Comparison of ENCODE assay signal across 11 cellular contexts in genomic region chr17:36932383-36933173, GRCh38. TPM values are rescaled to one million over a fixed set of nuclear protein-coding genes. Genes with fewer than 3 reads are reported as not detected.
DNase-seq lines count a peak whose midpoint lies in the region; ATAC-seq and TF ChIP-seq lines count a peak whose summit lies in the region.
"Had no signal": no experiment of that assay in that cellular context is flagged by ENCODE, and none has a peak within 500 bp of the region (broad histone marks: within the 10 kb centered on the region; RNA-seq: fewer than 3 reads in every experiment).

No MANE protein-coding gene starts in this region.

- peak overlapping the region; percentile 81 for H3K4me3 Mint-ChIP-seq in activated naive CD4-positive, alpha-beta T cell treated with anti-CD3 and anti-CD28 coated beads, Interleukin-2, amount 50 U/mL, for 24 hours
- peak overlapping the region; percentile 5 for H3K4me3 Mint-ChIP-seq in activated T-helper 2 cell treated with anti-CD3 and anti-CD28 coated beads, Interferon-gamma antibody, Interleukin-2, Interleukin-4, amounts not matched to agents 10 μg/mL and 5 μg/mL and 100 μg/mL, durations not matched to agents 14 hours and 24 hours and 36 hours (ENCODE audit: low read depth)

- H3K9me3 ChIP-seq in subcutaneous abdominal adipose tissue (ENCODE audit: control insufficient read depth in 5 of 5, low read length in 5 of 5) = no peaks in the 10 kb centered on the region
- no peaks in the 10 kb centered on the region for H3K9me3 ChIP-seq in adrenal gland (replicated peaks in 1 of 3)
- H3K9me3 ChIP-seq: neutrophil had no signal

- TF ChIP-seq POLR2A in adrenal gland (IDR thresholded peaks at IDR 0.05) = no peak

- WGBS in adrenal gland, 4 donors = 8 to 12% (median 11%) methylated on average over 33 to 36 of the region's 36 CpGs

- H3K27me3 ChIP-seq in subcutaneous abdominal adipose tissue (ENCODE audit: control insufficient read depth in 5 of 5, insufficient read depth in 4 of 5, low read length in 5 of 5) (peaks cover 72 to 98% (median 94%) of the 10 kb centered on the region in 5 donors), adrenal gland (peaks cover 93% of the 10 kb centered on the region)

- peak overlapping the region; percentile 68 for H3K27ac Mint-ChIP-seq in activated naive CD4-positive, alpha-beta T cell treated with anti-CD3 and anti-CD28 coated beads, Interleukin-2, amount 50 U/mL, for 24 hours
- H3K27ac Mint-ChIP-seq in activated T-helper 2 cell treated with anti-CD3 and anti-CD28 coated beads, Interferon-gamma antibody, Interleukin-2, Interleukin-4, amounts not matched to agents 10 μg/mL and 5 μg/mL and 100 μg/mL, durations not matched to agents 14 hours and 24 hours and 36 hours = no peak overlapping the region

- DNase-seq in activated naive CD4-positive, alpha-beta T cell (lab: John Stamatoyannopoulos, UW) = no peak
- no peak for DNase-seq in activated T-helper 2 cell treated with anti-CD3 and anti-CD28 coated beads, Interferon-gamma antibody, Interleukin-2, Interleukin-4, amounts not matched to agents 10 μg/mL and 5 μg/mL and 100 μg/mL, durations not matched to agents 14 hours and 24 hours and 36 hours (ENCODE audit: low spot score)
- peak; percentile 65 for DNase-seq in left kidney (ENCODE audit: low read depth, low spot score)
- no peak for DNase-seq in HPDE6-E6E7 (ENCODE audit: extremely low spot score)
- no peak for DNase-seq in adrenal gland
- DNase-seq: NCI-H2107 had no signal

- ATAC-seq in HG03442 (IDR thresholded peaks at IDR 0.05; ENCODE audit: unreplicated experiment) = no peak

- H3K9me3 Mint-ChIP-seq in activated naive CD4-positive, alpha-beta T cell treated with anti-CD3 and anti-CD28 coated beads, Interleukin-2, amount 50 U/mL, for 24 hours = no peaks in the 10 kb centered on the region
- H3K9me3 Mint-ChIP-seq in activated T-helper 2 cell treated with anti-CD3 and anti-CD28 coated beads, Interferon-gamma antibody, Interleukin-2, Interleukin-4, amounts not matched to agents 10 μg/mL and 5 μg/mL and 100 μg/mL, durations not matched to agents 14 hours and 24 hours and 36 hours = no peaks in the 10 kb centered on the region

- H3K4me1 ChIP-seq in subcutaneous abdominal adipose tissue (ENCODE audit: control insufficient read depth in 5 of 5, insufficient read depth in 5 of 5, low read length in 5 of 5) (peaks cover 3 to 73% (median 66%) of the 10 kb centered on the region in 5 donors), adrenal gland (replicated peaks in 1 of 2) (peaks cover 15 to 43% of the 10 kb centered on the region in 2 donors)

- H3K27me3 Mint-ChIP-seq in activated naive CD4-positive, alpha-beta T cell treated with anti-CD3 and anti-CD28 coated beads, Interleukin-2, amount 50 U/mL, for 24 hours = peaks cover 67% of the 10 kb centered on the region
- peaks cover 89% of the 10 kb centered on the region for H3K27me3 Mint-ChIP-seq in activated T-helper 2 cell treated with anti-CD3 and anti-CD28 coated beads, Interferon-gamma antibody, Interleukin-2, Interleukin-4, amounts not matched to agents 10 μg/mL and 5 μg/mL and 100 μg/mL, durations not matched to agents 14 hours and 24 hours and 36 hours (ENCODE audit: low read depth)

- H3K4me3 ChIP-seq in subcutaneous abdominal adipose tissue (ENCODE audit: low read depth in 1 of 5, low read length in 5 of 5) = peak overlapping the region; percentile 11 to 40 (median 26)
- peak overlapping the region in 1 of 4 donors; percentile 9 for H3K4me3 ChIP-seq in adrenal gland

- no peaks in the 10 kb centered on the region for H3K36me3 ChIP-seq in subcutaneous abdominal adipose tissue (ENCODE audit: control insufficient read depth in 5 of 5, insufficient read depth in 5 of 5, low read length in 5 of 5)
- H3K36me3 ChIP-seq in adrenal gland (replicated peaks in 1 of 2) = no peaks in the 10 kb centered on the region
- H3K36me3 ChIP-seq: neutrophil had no signal

- H3K36me3 Mint-ChIP-seq in activated naive CD4-positive, alpha-beta T cell treated with anti-CD3 and anti-CD28 coated beads, Interleukin-2, amount 50 U/mL, for 24 hours = no peaks in the 10 kb centered on the region
- no peaks in the 10 kb centered on the region for H3K36me3 Mint-ChIP-seq in activated T-helper 2 cell treated with anti-CD3 and anti-CD28 coated beads, Interferon-gamma antibody, Interleukin-2, Interleukin-4, amounts not matched to agents 10 μg/mL and 5 μg/mL and 100 μg/mL, durations not matched to agents 14 hours and 24 hours and 36 hours (ENCODE audit: low read depth)

- H3K27ac ChIP-seq in subcutaneous abdominal adipose tissue (ENCODE audit: low read depth, low read length) (no peak overlapping the region), adrenal gland (no peak overlapping the region)
- H3K27ac ChIP-seq: neutrophil had no signal

- intact Hi-C loops in activated T-helper 2 cell treated with anti-CD3 and anti-CD28 coated beads, Interferon-gamma antibody, Interleukin-2, Interleukin-4, amounts not matched to agents 10 μg/mL and 5 μg/mL and 100 μg/mL, durations not matched to agents 14 hours and 24 hours and 36 hours (cut with micrococcal nuclease) = no loop called here
- intact Hi-C loops in adrenal gland (cut with DNase I) = no loop called here

- TF ChIP-seq CTCF in adrenal gland (IDR thresholded peaks at IDR 0.05) = no peak

- H3K9ac ChIP-seq in subcutaneous abdominal adipose tissue (ENCODE audit: low read length in 5 of 5) = no peak overlapping the region

- H3K4me1 Mint-ChIP-seq in activated naive CD4-positive, alpha-beta T cell treated with anti-CD3 and anti-CD28 coated beads, Interleukin-2, amount 50 U/mL, for 24 hours = peaks cover 63% of the 10 kb centered on the region
- peaks cover 27% of the 10 kb centered on the region for H3K4me1 Mint-ChIP-seq in activated T-helper 2 cell treated with anti-CD3 and anti-CD28 coated beads, Interferon-gamma antibody, Interleukin-2, Interleukin-4, amounts not matched to agents 10 μg/mL and 5 μg/mL and 100 μg/mL, durations not matched to agents 14 hours and 24 hours and 36 hours (ENCODE audit: low read depth)

RNA-seq across cellular contexts. Expression of gene LHX1, which starts 4.7 kb away (rescaled TPM):
- total RNA-seq in activated T-helper 2 cell treated with anti-CD3 and anti-CD28 coated beads, Interferon-gamma antibody, Interleukin-2, Interleukin-4, amounts not matched to agents 10 μg/mL and 5 μg/mL and 100 μg/mL, durations not matched to agents 14 hours and 24 hours and 36 hours = 0.23 and 0.37 TPM in 2 replicates
- not detected for total RNA-seq in adrenal gland
- not detected for polyA plus RNA-seq in adrenal gland
- polyA plus RNA-seq: adipose tissue had no signal

RNA-seq across cellular contexts. Expression of gene AATF, which starts 16.2 kb away (rescaled TPM):
- 101 and 107 TPM in 2 replicates for total RNA-seq in activated T-helper 2 cell treated with anti-CD3 and anti-CD28 coated beads, Interferon-gamma antibody, Interleukin-2, Interleukin-4, amounts not matched to agents 10 μg/mL and 5 μg/mL and 100 μg/mL, durations not matched to agents 14 hours and 24 hours and 36 hours
- 10 to 100 TPM; 21.0 to 58.9 (median 33.9) TPM for total RNA-seq in adrenal gland
- 10 to 100 TPM; 43.7 to 68.2 (median 47.8) TPM for polyA plus RNA-seq in adrenal gland
